8 cellular contexts compared by ENCODE assay signal in genomic region chr12:53252349-53252916, GRCh38. TPM values are rescaled to one million over a fixed set of nuclear protein-coding genes. Genes with fewer than 3 reads are reported as not detected.
DNase-seq lines count a peak whose midpoint lies in the region; ATAC-seq and TF ChIP-seq lines count a peak whose summit lies in the region.

No MANE protein-coding gene starts in this region.

- in situ Hi-C loops in astrocyte of the spinal cord (cut with HindIII; ENCODE audit: low sequenced_read_pairs): no loop called here

- TF ChIP-seq EP300 in Ishikawa (IDR thresholded peaks at IDR 0.05; ENCODE audit: borderline replicate concordance): peak; percentile 34; the same call in 1 of the 2 replicates

- H3K27me3 Mint-ChIP-seq in Calu3 (ENCODE audit: unreplicated experiment) (no peaks in the 10 kb centered on the region), immature natural killer cell (ENCODE audit: low read depth in 3 of 3) (peaks cover 1 to 5% (median 2%) of the 10 kb centered on the region in 3 donors)
- H3K27me3 Mint-ChIP-seq in stimulated activated naive CD8-positive, alpha-beta T cell treated with anti-CD3 and anti-CD28 coated beads, Interleukin-15, Interleukin-2, amounts not matched to agents 100 ng/mL and 50 ng/mL, for 24 hours: no peaks in the 10 kb centered on the region

- intact Hi-C loops in Calu3 (cut with micrococcal nuclease; ENCODE audit: unreplicated experiment): loop anchor here (5.0 kb wide), 1 partner anchor 40 kb away; no protein-coding TSS in a partner anchor

- no TSS peak for BruUV-seq in Calu3 (replicated peaks; lab: Mats Ljungman, UMichigan)

- TF ChIP-seq RAD21 in Ishikawa (IDR thresholded peaks at IDR 0.05; ENCODE audit: low read depth): no peak

- CTCF ChIA-PET in Calu3 (lab: Charles Lee): interaction anchor here (2.1 to 2.3 kb wide), 2 partner anchors 15 to 38 kb away, joined by 6 to 21 read pairs; no protein-coding TSS in a partner anchor

- H3K9me3 Mint-ChIP-seq in Calu3 (ENCODE audit: low read depth, unreplicated experiment): no peaks in the 10 kb centered on the region
- no peaks in the 10 kb centered on the region for H3K9me3 Mint-ChIP-seq in immature natural killer cell
- H3K9me3 Mint-ChIP-seq in stimulated activated naive CD8-positive, alpha-beta T cell treated with anti-CD3 and anti-CD28 coated beads, Interleukin-15, Interleukin-2, amounts not matched to agents 100 ng/mL and 50 ng/mL, for 24 hours: no peaks in the 10 kb centered on the region

- H3K4me1 Mint-ChIP-seq in Calu3 (ENCODE audit: low read depth, unreplicated experiment) (peaks cover 27% of the 10 kb centered on the region), immature natural killer cell (peaks cover 29 to 33% of the 10 kb centered on the region in 2 donors)
- peaks cover 54% of the 10 kb centered on the region for H3K4me1 Mint-ChIP-seq in stimulated activated naive CD8-positive, alpha-beta T cell treated with anti-CD3 and anti-CD28 coated beads, Interleukin-15, Interleukin-2, amounts not matched to agents 100 ng/mL and 50 ng/mL, for 24 hours (ENCODE audit: low read depth)

- H3K36me3 Mint-ChIP-seq in Calu3 (ENCODE audit: insufficient read depth, unreplicated experiment) (peaks cover 20% of the 10 kb centered on the region), immature natural killer cell (peaks cover 0 to 5% (median 0%) of the 10 kb centered on the region in 3 donors)
- H3K36me3 Mint-ChIP-seq in stimulated activated naive CD8-positive, alpha-beta T cell treated with anti-CD3 and anti-CD28 coated beads, Interleukin-15, Interleukin-2, amounts not matched to agents 100 ng/mL and 50 ng/mL, for 24 hours (ENCODE audit: low read depth): peaks cover 9% of the 10 kb centered on the region

- H3K4me3 ChIP-seq in astrocyte of the spinal cord (ENCODE audit: low read depth, low read length): peak overlapping the region; percentile 86

- DNase-seq in Calu3: peak; percentile 58
- no peak for DNase-seq in astrocyte of the spinal cord (ENCODE audit: low read depth, low spot score)
- DNase-seq in immature natural killer cell: no peak
- DNase-seq in 8988T: no peak

- H3K4me3 Mint-ChIP-seq in Calu3 (ENCODE audit: low read depth, unreplicated experiment) (peak overlapping the region; percentile 85), immature natural killer cell (peak overlapping the region; percentile 98 to 99 (median 99))
- H3K4me3 Mint-ChIP-seq in stimulated activated naive CD8-positive, alpha-beta T cell treated with anti-CD3 and anti-CD28 coated beads, Interleukin-15, Interleukin-2, amounts not matched to agents 100 ng/mL and 50 ng/mL, for 24 hours: peak overlapping the region; percentile 98

- peak overlapping the region; percentile 85 for H3K27ac Mint-ChIP-seq in Calu3 (ENCODE audit: unreplicated experiment)
- H3K27ac Mint-ChIP-seq in immature natural killer cell: peak overlapping the region; percentile 82 to 97 (median 94)
- H3K27ac Mint-ChIP-seq in stimulated activated naive CD8-positive, alpha-beta T cell treated with anti-CD3 and anti-CD28 coated beads, Interleukin-15, Interleukin-2, amounts not matched to agents 100 ng/mL and 50 ng/mL, for 24 hours: peak overlapping the region; percentile 97

- TF ChIP-seq CTCF in Calu3 (IDR thresholded peaks at IDR 0.05; ENCODE audit: unreplicated experiment) (no peak), astrocyte of the spinal cord (IDR thresholded peaks at IDR 0.05; ENCODE audit: low read depth, low read length) (no peak)

- ATAC-seq in GM19035 (IDR thresholded peaks at IDR 0.05; ENCODE audit: unreplicated experiment): no peak
- no peak for ATAC-seq in HG03439 (IDR thresholded peaks at IDR 0.05; ENCODE audit: unreplicated experiment)

TF ChIP-seq in Ishikawa, 13 proteins besides CTCF, POLR2A, EP300 and RAD21:
- TF ChIP-seq ZBTB7A (IDR thresholded peaks at IDR 0.05; ENCODE audit: low read depth) (no peak), NFIC (IDR thresholded peaks at IDR 0.05) (peak; percentile 55), USF1 (IDR thresholded peaks at IDR 0.05) (no peak), FOXM1 (IDR thresholded peaks at IDR 0.05; ENCODE audit: borderline replicate concordance, low read depth) (no peak; the same call in 1 of the 2 replicates), MAX (IDR thresholded peaks at IDR 0.05) (peak; percentile 16; the same call in 1 of the 2 replicates), REST (IDR thresholded peaks at IDR 0.05; ENCODE audit: low read depth) (no peak), CEBPB (IDR thresholded peaks at IDR 0.05) (no peak), TCF12 (IDR thresholded peaks at IDR 0.05; ENCODE audit: low read depth) (peak; percentile 14; the same call in 1 of the 2 replicates), TEAD4 (IDR thresholded peaks at IDR 0.05) (no peak), CREB1 (IDR thresholded peaks at IDR 0.05; ENCODE audit: low read depth) (no peak), TAF1 (IDR thresholded peaks at IDR 0.05; ENCODE audit: low read depth) (no peak), EGR1 (IDR thresholded peaks at IDR 0.05) (peak; percentile 26; the same call in 1 of the 2 replicates), YY1 (IDR thresholded peaks at IDR 0.05; ENCODE audit: low read depth) (peak; percentile 20; the same call in 1 of the 2 replicates)

RNA-seq across cellular contexts. Expression of gene ESPL1, which starts 15.7 kb away (rescaled TPM):
- total RNA-seq in Calu3 (2022): 24.3 and 31.1 TPM in 2 replicates
- polyA plus RNA-seq in immature natural killer cell: under 1 TPM in 1 of 3 donors, not detected in 2; 0.53 TPM

RNA-seq across cellular contexts. Expression of gene RARG, which starts 20.4 kb away (rescaled TPM):
- total RNA-seq in Calu3 (2022): 36.7 and 43.0 TPM in 2 replicates
- 10 to 100 TPM in 1 of 3 donors, 1 to 10 TPM in 2; 2.9 to 10.1 (median 4.7) TPM for polyA plus RNA-seq in immature natural killer cell

RNA-seq across cellular contexts. Expression of gene PFDN5, which starts 42.9 kb away (rescaled TPM):
- total RNA-seq in Calu3 (2022): 178 and 185 TPM in 2 replicates
- polyA plus RNA-seq in immature natural killer cell: 1,000 to 10,000 TPM in 1 of 3 donors, 100 to 1,000 TPM in 2; 829 to 1,850 (median 845) TPM

RNA-seq across cellular contexts. Expression of gene ITGB7, which starts 45.4 kb away (rescaled TPM):
- 4.3 and 5.0 TPM in 2 replicates for total RNA-seq in Calu3 (2022)
- 100 to 1,000 TPM; 289 to 390 (median 389) TPM for polyA plus RNA-seq in immature natural killer cell

RNA-seq across cellular contexts. Expression of gene MYG1, which starts 47.1 kb away (rescaled TPM):
- total RNA-seq in Calu3 (2022): 29.7 and 32.4 TPM in 2 replicates
- polyA plus RNA-seq in immature natural killer cell: 10 to 100 TPM; 51.3 to 78.7 (median 64.0) TPM
